8 cellular contexts compared by ENCODE assay signal in genomic region chr17:38868095-38868967, GRCh38. TPM values are rescaled to one million over a fixed set of nuclear protein-coding genes. Genes with fewer than 3 reads are reported as not detected.
DNase-seq lines count a peak whose midpoint lies in the region; ATAC-seq and TF ChIP-seq lines count a peak whose summit lies in the region.

No MANE protein-coding gene starts in this region.

- H3K36me3 ChIP-seq in Panc1 (ENCODE audit: control insufficient read depth, insufficient read depth, low read length) (no peaks in the 10 kb centered on the region; the same call in 1 of the 2 replicates), vagina (no peaks in the 10 kb centered on the region)

- H3K9me3 ChIP-seq in Panc1 (ENCODE audit: control insufficient read depth, insufficient read depth, low read depth, low read length) (no peaks in the 10 kb centered on the region), vagina (no peaks in the 10 kb centered on the region)

- peaks cover 60% of the 10 kb centered on the region for H3K36me3 Mint-ChIP-seq in effector memory CD8-positive, alpha-beta T cell (ENCODE audit: insufficient read depth)

- H3K27me3 Mint-ChIP-seq in effector memory CD8-positive, alpha-beta T cell: no peaks in the 10 kb centered on the region

- H3K27ac ChIP-seq in 22Rv1 (peak overlapping the region; percentile 93), Panc1 (ENCODE audit: low read length) (peak overlapping the region; percentile 89), vagina (peak overlapping the region; percentile 95)

- no peaks in the 10 kb centered on the region for H3K9me3 Mint-ChIP-seq in effector memory CD8-positive, alpha-beta T cell

- TF ChIP-seq POLR2A in vagina (IDR thresholded peaks at IDR 0.05): no peak
- no peak for TF ChIP-seq POLR2A in GM18505 (IDR thresholded peaks at IDR 0.05; ENCODE audit: borderline replicate concordance, extremely low read depth, insufficient read depth, insufficient read length)

- no TSS peak for BruUV-seq in Panc1 (replicated peaks; lab: Mats Ljungman, UMichigan)

- in situ Hi-C loops in Panc1 (cut with HindIII; ENCODE audit: low pct_unique_long_range_greater_than_20kb, low sequenced_read_pairs): no loop called here

- DNase-seq in GM12864 (ENCODE audit: low read depth) (no peak), Panc1 (ENCODE audit: low read depth, low spot score) (no peak), mucosa of gallbladder (ENCODE audit: low spot score) (peak; percentile 61), vagina (ENCODE audit: extremely low spot score in 2 of 2) (no peak), NCI-H1436 (lab: John Stamatoyannopoulos, UW) (no peak)
- DNase-seq in effector memory CD8-positive, alpha-beta T cell: no peak

- H3K27me3 ChIP-seq in Panc1 (ENCODE audit: control insufficient read depth, insufficient read depth, low read length) (no peaks in the 10 kb centered on the region), vagina (no peaks in the 10 kb centered on the region)

- peak overlapping the region; percentile 99 for H3K4me3 ChIP-seq in GM12864 (ENCODE audit: low read depth, low read length)
- peak overlapping the region; percentile 87 to 94 for H3K4me3 ChIP-seq in Panc1 (ENCODE audit: low read depth in 2 of 2, low read length in 2 of 2)
- H3K4me3 ChIP-seq in vagina: peak overlapping the region; percentile 91 to 96

- H3K4me1 ChIP-seq in Panc1 (ENCODE audit: control insufficient read depth, insufficient read depth, low read length) (peaks cover 20% of the 10 kb centered on the region), vagina (peaks cover 38% of the 10 kb centered on the region)

- POLR2A ChIA-PET in Panc1 (lab: Charles Lee): no interaction called here

- TF ChIP-seq CTCF in 22Rv1 (IDR thresholded peaks at IDR 0.05): no peak
- TF ChIP-seq CTCF in GM12864 (IDR thresholded peaks at IDR 0.05; ENCODE audit: low read depth, low read length, missing control alignments): no peak
- no peak for TF ChIP-seq CTCF in Panc1 (IDR thresholded peaks at IDR 0.05)
- no peak for TF ChIP-seq CTCF in vagina (IDR thresholded peaks at IDR 0.05)

- intact Hi-C loops in Panc1 (cut with micrococcal nuclease; ENCODE audit: unreplicated experiment): no loop called here
- intact Hi-C loops in vagina (cut with DNase I): no loop called here

- H3K27ac Mint-ChIP-seq in effector memory CD8-positive, alpha-beta T cell: peak overlapping the region; percentile 98 to 100

- CTCF ChIA-PET in Panc1 (lab: Charles Lee): interaction anchor here (0.7 kb wide), 1 partner anchor 594 kb away, joined by 4 read pairs; no protein-coding TSS in a partner anchor

- H3K4me1 Mint-ChIP-seq in effector memory CD8-positive, alpha-beta T cell (ENCODE audit: low read depth in 2 of 2): peaks cover 37 to 38% of the 10 kb centered on the region in 2 donors

- ATAC-seq in Panc1 (no peak), GM18505 (IDR thresholded peaks at IDR 0.05; ENCODE audit: unreplicated experiment) (no peak)
- ATAC-seq in effector memory CD8-positive, alpha-beta T cell (replicated peaks): no peak

- peak overlapping the region; percentile 99 for H3K4me3 Mint-ChIP-seq in effector memory CD8-positive, alpha-beta T cell

RNA-seq across cellular contexts. Expression of gene LASP1, which starts 1.5 kb away (rescaled TPM):
- total RNA-seq in Panc1 (2021; ENCODE audit: unreplicated experiment) (112 TPM), mucosa of gallbladder (247 TPM), vagina (69.0 TPM)
- polyA plus RNA-seq in Panc1 (2012; ENCODE audit: insufficient read length): 117 TPM

RNA-seq across cellular contexts. Expression of gene RPL23, which starts 14.8 kb away (rescaled TPM):
- 649 TPM for total RNA-seq in Panc1 (2021; ENCODE audit: unreplicated experiment)
- 684 TPM for polyA plus RNA-seq in Panc1 (2012; ENCODE audit: insufficient read length)
- total RNA-seq in mucosa of gallbladder: 984 TPM
- total RNA-seq in vagina: 1,585 TPM

RNA-seq across cellular contexts. Expression of gene CWC25, which starts 43.2 kb away (rescaled TPM):
- total RNA-seq in Panc1 (2021; ENCODE audit: unreplicated experiment) (13.6 TPM), mucosa of gallbladder (19.3 TPM), vagina (25.5 TPM)
- polyA plus RNA-seq in Panc1 (2012; ENCODE audit: insufficient read length): 9.0 TPM
